ENCODE assay signal across 28 cellular contexts in genomic region chr1:38579056-38579455, GRCh38.
DNase-seq lines count a peak whose midpoint lies in the region; ATAC-seq, FAIRE-seq and TF ChIP-seq lines count a peak whose summit lies in the region.
"Had no signal": no experiment of that assay in that cellular context is flagged by ENCODE, and none has a peak within 500 bp of the region (broad histone marks: within the 10 kb centered on the region; RNA-seq: fewer than 3 reads in every experiment).

No MANE protein-coding gene starts in this region.

- peak overlapping the region; percentile 65 for H3K4me3 ChIP-seq in HUES48 (ENCODE audit: low read depth, low read length)
- no peak overlapping the region for H3K4me3 ChIP-seq in K562
- no peak overlapping the region for H3K4me3 ChIP-seq in mesendoderm (ENCODE audit: low read length)
- peak overlapping the region in 1 of 2 donors; percentile 44 for H3K4me3 ChIP-seq in neuronal stem cell (ENCODE audit: low read length in 2 of 2)
- H3K4me3 ChIP-seq: BLaER1 treated with 17β-estradiol and CSF1 and Interleukin-3, amounts not matched to agents 10 nM and 100 nM; gastrocnemius medialis; GM23248; PC-9; psoas muscle had no signal

- H4K5ac ChIP-seq in mesendoderm (ENCODE audit: low read length), result no peak overlapping the region

- H2BK5ac ChIP-seq in mesendoderm (ENCODE audit: low read length) (no peak overlapping the region), neuronal stem cell (ENCODE audit: low read length) (no peak overlapping the region)

- H3K4me2 ChIP-seq in K562 (ENCODE audit: insufficient read depth, low read length), result no peak overlapping the region
- peak overlapping the region; percentile 58 for H3K4me2 ChIP-seq in mesendoderm (ENCODE audit: low read length)
- no peak overlapping the region for H3K4me2 ChIP-seq in neuronal stem cell (ENCODE audit: insufficient read depth, low read length, poor library complexity, severe bottlenecking)
- H3K4me2 ChIP-seq: BLaER1 treated with 17β-estradiol and CSF1 and Interleukin-3, amounts not matched to agents 10 nM and 100 nM; PC-9 had no signal

- BruUV-seq in K562 (replicated peaks; lab: Mats Ljungman, UMichigan), result no TSS peak

- in situ Hi-C loops in K562 (cut with MboI), result loop anchor here (25.0 kb wide), 1 partner anchor 542 kb away; the partner anchor contains the start of gene POU3F1

- intact Hi-C loops in K562 (cut with micrococcal nuclease), result no loop called here

- H3K4ac ChIP-seq in mesendoderm (ENCODE audit: low read depth, low read length) (no peak overlapping the region), neuronal stem cell (ENCODE audit: low read length) (no peak overlapping the region)

- no peak overlapping the region for H2BK15ac ChIP-seq in mesendoderm (replicated peaks; ENCODE audit: low read depth)
- H2BK15ac ChIP-seq in neuronal stem cell (ENCODE audit: low read length), result no peak overlapping the region

- H3K23ac ChIP-seq in mesendoderm (ENCODE audit: low read length) (no peak overlapping the region), neuronal stem cell (ENCODE audit: low read depth, low read length, poor library complexity) (no peak overlapping the region)

- FAIRE-seq in K562 (lab: Jason Lieb, UNC), result no peak
- FAIRE-seq: bronchial epithelial cell, G401.6 had no signal

- DNase-seq in K562 (ENCODE audit: extremely low read depth in 1 of 4, low spot score in 3 of 4), result no peak
- no peak for DNase-seq in mesendoderm
- DNase-seq in neuronal stem cell (ENCODE audit: low spot score), result no peak
- DNase-seq in HPDE6-E6E7 (ENCODE audit: extremely low spot score), result no peak
- DNase-seq: activated CD4-positive, alpha-beta T cell treated with anti-CD3 and anti-CD28 coated beads, Interleukin-2, amount 50 U/mL, for 48 hours; activated CD4-positive, CD25-positive, alpha-beta regulatory T cell treated with anti-CD3 and anti-CD28 coated beads, Interleukin-2, amount 50 U/mL, for 72 hours; amygdala; gastrocnemius medialis; GM23248; immature natural killer cell; KBM-7; left colon; mammary epithelial cell; MM.1S; NCI-H1417 treated with DMSO at 0.1 percent for 48 hours; occipital lobe; PC-9; psoas muscle; stimulated activated CD4-positive, alpha-beta T cell treated with anti-CD3 and anti-CD28 coated beads, Interleukin-4, amount 100 ng/mL, for 24 hours; T-helper 17 cell had no signal

- no peak for TF ChIP-seq CTCF in K562 (IDR thresholded peaks at IDR 0.05 in 2 of 3, conservative IDR thresholded peaks at IDR 0.05 in 1 of 3; ENCODE audit: insufficient read depth in 2 of 3, low read depth in 1 of 3, low read length in 3 of 3)

- POLR2A ChIA-PET in K562 (lab: Yijun Ruan, JAX), result no interaction called here

- H3K18ac ChIP-seq in mesendoderm (ENCODE audit: low read length), result no peak overlapping the region
- no peak overlapping the region for H3K18ac ChIP-seq in neuronal stem cell (ENCODE audit: low read length)

- peaks cover 6% of the 10 kb centered on the region; the same call in 1 of the 2 replicates for H3K4me1 ChIP-seq in HUES48 (ENCODE audit: control insufficient read depth, insufficient read depth, low read length)
- no peaks in the 10 kb centered on the region for H3K4me1 ChIP-seq in K562 (replicated peaks in 1 of 2; ENCODE audit: control insufficient read depth in 2 of 2, insufficient read depth in 2 of 2, low read length in 2 of 2)
- peaks cover 5% of the 10 kb centered on the region for H3K4me1 ChIP-seq in mesendoderm (ENCODE audit: control insufficient read depth, low read depth, low read length)
- H3K4me1 ChIP-seq in neuronal stem cell (ENCODE audit: control insufficient read depth in 2 of 2, insufficient read depth in 1 of 2, low read depth in 1 of 2, low read length in 2 of 2), result peaks cover 1 to 4% of the 10 kb centered on the region in 2 donors
- H3K4me1 ChIP-seq: gastrocnemius medialis, psoas muscle had no signal

- H3K36me3 ChIP-seq in HUES48 (ENCODE audit: control insufficient read depth, insufficient read depth, low read length), result no peaks in the 10 kb centered on the region
- H3K36me3 ChIP-seq in K562 (ENCODE audit: control insufficient read depth, insufficient read depth, low read length), result no peaks in the 10 kb centered on the region
- no peaks in the 10 kb centered on the region for H3K36me3 ChIP-seq in mesendoderm (ENCODE audit: control insufficient read depth, insufficient read depth, low read length)
- H3K36me3 ChIP-seq in neuronal stem cell (replicated peaks in 1 of 2; ENCODE audit: control insufficient read depth in 2 of 2, insufficient read depth in 2 of 2, low read length in 2 of 2), result no peaks in the 10 kb centered on the region
- H3K36me3 ChIP-seq: BLaER1 treated with 17β-estradiol and CSF1 and Interleukin-3, amounts not matched to agents 10 nM and 100 nM; gastrocnemius medialis; tibial nerve had no signal

- ATAC-seq in K562 (no peak), GM21717 (IDR thresholded peaks at IDR 0.05; ENCODE audit: unreplicated experiment) (no peak), GM21390 (IDR thresholded peaks at IDR 0.05; ENCODE audit: unreplicated experiment) (no peak)
- ATAC-seq: gastrocnemius medialis, left colon, psoas muscle, Right ventricle myocardium inferior, T-helper 17 cell had no signal

- H3K79me1 ChIP-seq in mesendoderm (ENCODE audit: low read length) (no peaks in the 10 kb centered on the region), neuronal stem cell (ENCODE audit: low read depth, low read length) (no peaks in the 10 kb centered on the region)

- TF ChIP-seq EP300 in K562 (IDR thresholded peaks at IDR 0.05; ENCODE audit: low read length), result no peak

- H3K9ac ChIP-seq in HUES48 (ENCODE audit: low read depth, low read length), result no peak overlapping the region
- H3K9ac ChIP-seq in K562 (ENCODE audit: insufficient read depth in 1 of 2, low read depth in 2 of 2, low read length in 2 of 2), result no peak overlapping the region
- H3K9ac ChIP-seq in mesendoderm (ENCODE audit: low read length), result no peak overlapping the region
- no peak overlapping the region for H3K9ac ChIP-seq in neuronal stem cell (ENCODE audit: low read depth, low read length, poor library complexity)
- H3K9ac ChIP-seq: BLaER1 treated with 17β-estradiol and CSF1 and Interleukin-3, amounts not matched to agents 10 nM and 100 nM; GM23248 had no signal

- H2BK120ac ChIP-seq in mesendoderm (ENCODE audit: low read depth, low read length) (no peak overlapping the region), neuronal stem cell (ENCODE audit: low read depth, low read length) (no peak overlapping the region)

- no peaks in the 10 kb centered on the region for H3K9me3 ChIP-seq in HUES48 (ENCODE audit: control insufficient read depth, insufficient read depth, low read length)
- H3K9me3 ChIP-seq in K562 (replicated peaks; ENCODE audit: control insufficient read depth, insufficient read depth, low read depth, low read length), result no peaks in the 10 kb centered on the region
- no peaks in the 10 kb centered on the region for H3K9me3 ChIP-seq in neuronal stem cell (replicated peaks in 1 of 2; ENCODE audit: control insufficient read depth in 2 of 2, insufficient read depth in 1 of 2, low read depth in 1 of 2, low read length in 2 of 2)
- H3K9me3 ChIP-seq: gastrocnemius medialis, psoas muscle, tibial nerve had no signal

- 10% methylated on average over 5 of the region's 5 CpGs for WGBS in K562 (ENCODE audit: insufficient coverage, low coverage, missing lambda C conversion rate)
- WGBS in mesendoderm (ENCODE audit: extremely low coverage, insufficient coverage, low lambda C conversion rate), result no CpG with 5 or more reads among the region's 5 CpGs
- WGBS in neuronal stem cell (ENCODE audit: extremely low coverage in 2 of 2, insufficient read length in 2 of 2, insufficient replicate concordance in 1 of 2), 2 donors, result no CpG with 5 or more reads among the region's 5 CpGs

- CTCF ChIA-PET in K562 (lab: Yijun Ruan, JAX; ENCODE audit: low intra/inter-chr PET ratio), result no interaction called here

- H4K8ac ChIP-seq in mesendoderm (ENCODE audit: low read depth, low read length) (no peak overlapping the region), neuronal stem cell (ENCODE audit: low read depth, low read length) (no peak overlapping the region)

- no peak for TF ChIP-seq POLR2A in K562 (conservative IDR thresholded peaks at IDR 0.05)

- no peak overlapping the region for H2AK5ac ChIP-seq in mesendoderm (ENCODE audit: low read length)
- H2AK5ac ChIP-seq in neuronal stem cell (ENCODE audit: low read depth, low read length), result no peak overlapping the region

- TF ChIP-seq RAD21 in K562 (CRISPR knock-in tag; conservative IDR thresholded peaks at IDR 0.05 in 1 of 2, IDR thresholded peaks at IDR 0.05 in 1 of 2), result no peak

- H2AFZ ChIP-seq in K562 (ENCODE audit: low read depth, low read length), result no peak overlapping the region
- peak overlapping the region; percentile 95 for H2AFZ ChIP-seq in neuronal stem cell (ENCODE audit: low read length)
- H2AFZ ChIP-seq: GM23248, PC-9 had no signal

- H4K91ac ChIP-seq in neuronal stem cell (ENCODE audit: low read depth, low read length, poor library complexity), result no peak overlapping the region

- H3K56ac ChIP-seq in mesendoderm (ENCODE audit: low read length), result no peak overlapping the region

- H3K79me2 ChIP-seq in K562 (ENCODE audit: control insufficient read depth, insufficient read depth, low read length) (no peaks in the 10 kb centered on the region), mesendoderm (ENCODE audit: control insufficient read depth, insufficient read depth, low read length) (no peaks in the 10 kb centered on the region)

- H2BK12ac ChIP-seq in neuronal stem cell (ENCODE audit: low read length), result no peak overlapping the region

- no peaks in the 10 kb centered on the region for H4K20me1 ChIP-seq in K562 (replicated peaks; ENCODE audit: control insufficient read depth, insufficient read depth, low read length)
- H4K20me1 ChIP-seq: BLaER1 treated with 17β-estradiol and CSF1 and Interleukin-3, amounts not matched to agents 10 nM and 100 nM had no signal

- no peak overlapping the region for H3K14ac ChIP-seq in neuronal stem cell (ENCODE audit: low read length)

- no peaks in the 10 kb centered on the region for H3K9me1 ChIP-seq in K562 (ENCODE audit: control insufficient read depth, insufficient read depth, low read length)

- no peak overlapping the region for H3K27ac ChIP-seq in HUES48 (ENCODE audit: low read depth, low read length)
- H3K27ac ChIP-seq in K562 (ENCODE audit: extremely low read depth, low read depth, low read length), result no peak overlapping the region
- no peak overlapping the region for H3K27ac ChIP-seq in mesendoderm (ENCODE audit: low read depth, low read length)
- no peak overlapping the region for H3K27ac ChIP-seq in neuronal stem cell (replicated peaks; ENCODE audit: low read length)
- H3K27ac ChIP-seq: BLaER1 treated with 17β-estradiol and CSF1 and Interleukin-3, amounts not matched to agents 10 nM and 100 nM; gastrocnemius medialis; GM23248; PC-9; psoas muscle; tibial nerve had no signal

- peaks cover 54% of the 10 kb centered on the region for H3K27me3 ChIP-seq in HUES48 (ENCODE audit: control insufficient read depth, insufficient read depth, low read length)
- H3K27me3 ChIP-seq in K562 (ENCODE audit: control insufficient read depth in 2 of 2, insufficient read depth in 2 of 2, low read length in 2 of 2), result peaks cover 0 to 6% of the 10 kb centered on the region in 2 experiments; a peak in 2 of 5 replicates
- peaks cover 5% of the 10 kb centered on the region for H3K27me3 ChIP-seq in mesendoderm (ENCODE audit: insufficient read depth, low read length, poor library complexity)
- H3K27me3 ChIP-seq in neuronal stem cell (ENCODE audit: control insufficient read depth in 3 of 3, insufficient read depth in 3 of 3, low read depth in 1 of 3, low read length in 3 of 3), result peaks cover 0 to 55% (median 22%) of the 10 kb centered on the region in 3 experiments
